Comparison of ENCODE assay signal across 17 cellular contexts in genomic region chrX:68999351-68999750, GRCh38.
DNase-seq lines count a peak whose midpoint lies in the region; ATAC-seq and TF ChIP-seq lines count a peak whose summit lies in the region.
"Had no signal": no experiment of that assay in that cellular context is flagged by ENCODE, and none has a peak within 500 bp of the region (broad histone marks: within the 10 kb centered on the region; RNA-seq: fewer than 3 reads in every experiment).

No MANE protein-coding gene starts in this region.

- WGBS in GM23248 (ENCODE audit: low coverage in 1 of 2, low lambda C conversion rate in 2 of 2, missing lambda C conversion rate in 2 of 2), 2 experiments, result 77 to 82% methylated on average over 3 to 4 of the region's 4 CpGs
- WGBS in esophagus, 2 donors, result 31 to 47% methylated on average over 4 of the region's 4 CpGs

- no peaks in the 10 kb centered on the region for H3K9me3 ChIP-seq in GM23248 (ENCODE audit: low read depth)
- no peaks in the 10 kb centered on the region for H3K9me3 ChIP-seq in esophagus (ENCODE audit: control insufficient read depth in 2 of 2, insufficient read depth in 1 of 2, low read depth in 1 of 2, low read length in 1 of 2)
- no peaks in the 10 kb centered on the region for H3K9me3 ChIP-seq in Karpas-422 (ENCODE audit: low read length)
- H3K9me3 ChIP-seq: body of pancreas had no signal

- DNase-seq in GM23248, result peak; percentile 25
- DNase-seq in NCI-H69 (lab: John Stamatoyannopoulos, UW), result peak; percentile 63
- DNase-seq in omental fat pad (ENCODE audit: low spot score), result no peak
- no peak for DNase-seq in Karpas-422
- DNase-seq in cerebellum (ENCODE audit: low spot score), result no peak
- DNase-seq: activated CD4-positive, alpha-beta T cell treated with anti-CD3 and anti-CD28 coated beads for 36 hours; activated CD8-positive, alpha-beta memory T cell treated with anti-CD3 and anti-CD28 coated beads, Interleukin-2, amount 50 U/mL, for 48 hours; activated naive CD4-positive, alpha-beta T cell treated with anti-CD3 and anti-CD28 coated beads, Interleukin-2, amount 10 ng/mL, durations not matched to agents 7 days and 5 days; AML-193; body of pancreas; NCI-H1694 treated with DMSO at 0.1 percent for 48 hours; NCI-H748 treated with DMSO at 0.1 percent for 48 hours; retina had no signal

- H4K20me1 ChIP-seq in GM23248 (ENCODE audit: insufficient read depth) (no peaks in the 10 kb centered on the region), Karpas-422 (ENCODE audit: insufficient read depth, low read depth, low read length) (no peaks in the 10 kb centered on the region)

- H3K27ac ChIP-seq in GM23248, result no peak overlapping the region
- H3K27ac ChIP-seq in esophagus (ENCODE audit: low read depth in 2 of 2, low read length in 1 of 2), result peak overlapping the region; percentile 42 to 77
- no peak overlapping the region for H3K27ac ChIP-seq in Karpas-422 (ENCODE audit: low read length)
- H3K27ac ChIP-seq: body of pancreas had no signal

- H3K27me3 ChIP-seq in GM23248 (replicated peaks; ENCODE audit: insufficient read depth) (no peaks in the 10 kb centered on the region), esophagus (ENCODE audit: control insufficient read depth in 1 of 2, insufficient read depth in 2 of 2, low read length in 2 of 2) (peaks cover 0 to 2% of the 10 kb centered on the region in 2 donors), Karpas-422 (ENCODE audit: low read length) (no peaks in the 10 kb centered on the region)
- H3K27me3 ChIP-seq: body of pancreas had no signal

- H3K4me1 ChIP-seq in GM23248 (ENCODE audit: insufficient read depth) (no peaks in the 10 kb centered on the region), esophagus (ENCODE audit: control insufficient read depth in 2 of 2, insufficient read depth in 2 of 2, low read length in 1 of 2) (peaks cover 0 to 2% of the 10 kb centered on the region in 2 donors), Karpas-422 (ENCODE audit: low read length) (no peaks in the 10 kb centered on the region)

- H3F3A ChIP-seq in GM23248 (ENCODE audit: insufficient read depth), result no peaks in the 10 kb centered on the region

- in situ Hi-C loops in GM23248 (cut with MboI), result no loop called here

- H3K9ac ChIP-seq in GM23248 (no peak overlapping the region), Karpas-422 (ENCODE audit: low read length) (no peak overlapping the region)

- peak; percentile 38 for ATAC-seq in omental fat pad (ENCODE audit: low FRiP score)
- no peak for ATAC-seq in HG02885 (IDR thresholded peaks at IDR 0.05; ENCODE audit: poor library complexity, unreplicated experiment)
- no peak for ATAC-seq in activated T-helper 17 cell treated with anti-CD3 and anti-CD28 coated beads, Interleukin-2, amount 50 U/mL, for 72 hours (replicated peaks)
- ATAC-seq: activated CD4-positive, alpha-beta T cell treated with anti-CD3 and anti-CD28 coated beads for 36 hours; body of pancreas had no signal

- H3K27ac Mint-ChIP-seq in activated T-helper 17 cell treated with anti-CD3 and anti-CD28 coated beads, Interleukin-2, amount 50 U/mL, for 72 hours, result no peak overlapping the region
- H3K27ac Mint-ChIP-seq: activated CD4-positive, alpha-beta T cell treated with anti-CD3 and anti-CD28 coated beads for 36 hours; activated naive CD4-positive, alpha-beta T cell treated with anti-CD3 and anti-CD28 coated beads, Interleukin-2, amount 10 ng/mL, durations not matched to agents 7 days and 5 days; nephron had no signal

- no peaks in the 10 kb centered on the region for H3K79me2 ChIP-seq in GM23248 (ENCODE audit: insufficient read depth)
- H3K79me2 ChIP-seq in Karpas-422 (ENCODE audit: low read length), result no peaks in the 10 kb centered on the region

- no peaks in the 10 kb centered on the region for H3K9me3 Mint-ChIP-seq in activated T-helper 17 cell treated with anti-CD3 and anti-CD28 coated beads, Interleukin-2, amount 50 U/mL, for 72 hours
- H3K9me3 Mint-ChIP-seq: activated naive CD4-positive, alpha-beta T cell treated with anti-CD3 and anti-CD28 coated beads, Interleukin-2, amount 10 ng/mL, durations not matched to agents 7 days and 5 days had no signal

- H3K4me2 ChIP-seq in GM23248 (ENCODE audit: unreplicated experiment) (no peak overlapping the region), Karpas-422 (ENCODE audit: low read depth, low read length, poor library complexity, severe bottlenecking) (no peak overlapping the region)

- H3K36me3 Mint-ChIP-seq in activated T-helper 17 cell treated with anti-CD3 and anti-CD28 coated beads, Interleukin-2, amount 50 U/mL, for 72 hours (ENCODE audit: low read depth), result no peaks in the 10 kb centered on the region
- H3K36me3 Mint-ChIP-seq: activated naive CD4-positive, alpha-beta T cell treated with anti-CD3 and anti-CD28 coated beads, Interleukin-2, amount 10 ng/mL, durations not matched to agents 7 days and 5 days had no signal

- H3K4me1 Mint-ChIP-seq in activated T-helper 17 cell treated with anti-CD3 and anti-CD28 coated beads, Interleukin-2, amount 50 U/mL, for 72 hours, result no peaks in the 10 kb centered on the region
- H3K4me1 Mint-ChIP-seq: activated CD4-positive, alpha-beta T cell treated with anti-CD3 and anti-CD28 coated beads for 36 hours; activated naive CD4-positive, alpha-beta T cell treated with anti-CD3 and anti-CD28 coated beads, Interleukin-2, amount 10 ng/mL, durations not matched to agents 7 days and 5 days had no signal

- no peak overlapping the region for H3K4me3 Mint-ChIP-seq in activated T-helper 17 cell treated with anti-CD3 and anti-CD28 coated beads, Interleukin-2, amount 50 U/mL, for 72 hours
- H3K4me3 Mint-ChIP-seq: activated CD4-positive, alpha-beta T cell treated with anti-CD3 and anti-CD28 coated beads for 36 hours; activated naive CD4-positive, alpha-beta T cell treated with anti-CD3 and anti-CD28 coated beads, Interleukin-2, amount 10 ng/mL, durations not matched to agents 7 days and 5 days; nephron had no signal

- H3K9me2 ChIP-seq in GM23248 (ENCODE audit: insufficient read depth) (no peaks in the 10 kb centered on the region), Karpas-422 (replicated peaks; ENCODE audit: insufficient read depth, low read length) (no peaks in the 10 kb centered on the region)

- no peak overlapping the region for H2AFZ ChIP-seq in GM23248
- H2AFZ ChIP-seq in Karpas-422 (ENCODE audit: low read length), result no peak overlapping the region

- TF ChIP-seq CTCF in omental fat pad (IDR thresholded peaks at IDR 0.05), result no peak

- no peaks in the 10 kb centered on the region for H3K27me3 Mint-ChIP-seq in activated T-helper 17 cell treated with anti-CD3 and anti-CD28 coated beads, Interleukin-2, amount 50 U/mL, for 72 hours

- no peak overlapping the region for H3K4me3 ChIP-seq in GM23248
- H3K4me3 ChIP-seq in esophagus (ENCODE audit: low read depth in 1 of 2, low read length in 2 of 2), result no peak overlapping the region
- no peak overlapping the region for H3K4me3 ChIP-seq in Karpas-422 (ENCODE audit: low read length)
- H3K4me3 ChIP-seq: body of pancreas had no signal

- H3K36me3 ChIP-seq in GM23248 (ENCODE audit: low read depth) (no peaks in the 10 kb centered on the region), esophagus (ENCODE audit: control insufficient read depth in 2 of 2, insufficient read depth in 2 of 2, low read length in 1 of 2) (no peaks in the 10 kb centered on the region), Karpas-422 (ENCODE audit: insufficient read depth, low read length) (no peaks in the 10 kb centered on the region)

Comparison
In these comparisons a context has a peak if more than half of its experiments do, and no peak if none do; other contexts are left out.
1. DNase-seq: peak in GM23248 (single experiment) and NCI-H69 (single experiment); none in omental fat pad (single experiment), Karpas-422 (single experiment) and cerebellum (single experiment).
2. H3K27ac ChIP-seq: peak in esophagus (2 of 2); none in GM23248 (single experiment) and Karpas-422 (single experiment).